11 cellular contexts compared by ENCODE assay signal in the genomic region with DNA sequence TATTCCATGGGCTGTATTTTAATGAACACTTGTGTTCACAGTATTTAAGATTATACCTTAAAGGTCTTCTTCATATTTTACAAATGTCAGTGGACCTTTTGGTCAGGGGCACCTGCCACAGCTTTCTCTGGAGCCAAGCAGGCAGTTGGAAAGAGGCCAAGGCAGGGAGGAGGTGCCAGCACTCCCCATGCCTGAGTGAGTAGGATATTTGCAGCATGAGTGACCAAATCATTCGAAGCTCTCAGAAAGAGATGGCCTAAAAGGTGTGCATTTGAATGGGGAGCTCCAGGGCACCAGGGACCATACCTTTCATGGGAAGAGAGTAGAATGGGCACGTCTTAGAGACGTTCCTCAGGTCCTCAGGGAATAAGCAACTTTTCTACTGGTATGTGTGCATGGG.
A peak's percentile ranks its signal among the peaks of the same experiment; 100 is the strongest.
DNase-seq lines count a peak whose midpoint lies in the region.
"Had no signal": no experiment of that assay in that cellular context is flagged by ENCODE, and none has a peak within 500 bp of the region (broad histone marks: within the 10 kb centered on the region; RNA-seq: fewer than 3 reads in every experiment).

No MANE protein-coding gene starts in this region.

- H3K27me3 ChIP-seq in muscle layer of colon (ENCODE audit: control insufficient read depth in 1 of 2, insufficient read depth in 2 of 2, low read length in 2 of 2), result no peaks in the 10 kb centered on the region
- H3K27me3 ChIP-seq: colonic mucosa had no signal

- no peak overlapping the region for H3K9ac ChIP-seq in muscle layer of colon (ENCODE audit: low read length)

- H3K4me3 ChIP-seq in muscle layer of colon (ENCODE audit: low read depth in 1 of 2, low read length in 2 of 2), result no peak overlapping the region
- H3K4me3 ChIP-seq: colonic mucosa had no signal

- DNase-seq in COLO668 (lab: John Stamatoyannopoulos, UW; ENCODE audit: unreplicated experiment), result peak; percentile 38
- DNase-seq in NCI-H1694 (lab: John Stamatoyannopoulos, UW), result peak; percentile 57
- DNase-seq in cerebellum (ENCODE audit: low spot score), result peak; percentile 78
- no peak for DNase-seq in NCI-H82 treated with DMSO at 0.1 percent for 48 hours (lab: John Stamatoyannopoulos, UW; ENCODE audit: unreplicated experiment)
- DNase-seq in SW 1271 (lab: John Stamatoyannopoulos, UW), result no peak
- no peak for DNase-seq in stimulated activated CD8-positive, alpha-beta memory T cell treated with anti-CD3 and anti-CD28 coated beads, Interleukin-4, amount 100 ng/mL, for 48 hours
- no peak for DNase-seq in occipital lobe (lab: John Stamatoyannopoulos, UW)
- DNase-seq: colonic mucosa; naive thymus-derived CD8-positive, alpha-beta T cell; stimulated activated CD4-positive, alpha-beta T cell treated with anti-CD3 and anti-CD28 coated beads, Interleukin-12 subunit alpha, Interleukin-12 subunit beta, amount 100 ng/mL, for 4 hours had no signal

- H3K9me3 ChIP-seq in muscle layer of colon (ENCODE audit: low read length), result no peaks in the 10 kb centered on the region
- H3K9me3 ChIP-seq: colonic mucosa had no signal

- H3K36me3 ChIP-seq in muscle layer of colon (ENCODE audit: insufficient read depth, low read length), result peaks cover 27% of the 10 kb centered on the region
- H3K36me3 ChIP-seq: colonic mucosa had no signal

- peak overlapping the region; percentile 75 for H3K27ac ChIP-seq in muscle layer of colon (ENCODE audit: low read depth, low read length)
- H3K27ac ChIP-seq: colonic mucosa had no signal

- H3K4me1 ChIP-seq in muscle layer of colon (ENCODE audit: insufficient read depth, low read length), result peaks cover 73% of the 10 kb centered on the region
- H3K4me1 ChIP-seq: colonic mucosa had no signal

Comparison
In these comparisons a context has a peak if more than half of its experiments do, and no peak if none do; other contexts are left out.
1. DNase-seq: peak in COLO668 (single experiment), NCI-H1694 (single experiment) and cerebellum (single experiment); none in NCI-H82 treated with DMSO at 0.1 percent for 48 hours (single experiment), SW 1271 (0 of 2), stimulated activated CD8-positive, alpha-beta memory T cell treated with anti-CD3 and anti-CD28 coated beads, Interleukin-4, amount 100 ng/mL, for 48 hours (single experiment) and occipital lobe (single experiment).